ENCODE assay signal across 8 cellular contexts in the genomic region with DNA sequence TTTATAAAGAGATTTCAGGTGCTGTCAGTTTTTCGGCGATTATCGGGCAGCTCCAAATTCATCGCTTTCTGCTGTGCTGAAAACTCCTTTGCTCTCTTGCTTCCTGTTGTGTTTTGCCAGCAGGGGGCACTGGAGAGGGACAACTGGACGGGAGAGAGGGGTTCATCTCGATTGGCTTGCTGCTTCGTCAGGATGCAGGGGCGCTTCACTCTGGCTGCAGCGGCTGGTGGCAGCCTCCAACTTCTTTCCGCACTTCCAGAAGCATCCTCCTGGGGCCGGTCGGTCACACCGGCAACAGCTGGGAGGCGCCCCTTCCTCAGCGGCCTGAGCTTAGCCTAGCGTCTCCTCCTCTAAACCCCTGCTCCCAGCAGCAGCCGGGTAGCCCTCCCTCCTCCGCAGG. TPM values are rescaled to one million over a fixed set of nuclear protein-coding genes. Genes with fewer than 3 reads are reported as not detected.
DNase-seq lines count a peak whose midpoint lies in the region; ATAC-seq and TF ChIP-seq lines count a peak whose summit lies in the region.

No MANE protein-coding gene starts in this region.

- no peak overlapping the region for H3K4me3 ChIP-seq in GM12875 (ENCODE audit: low read depth, low read length)
- no peak overlapping the region for H3K4me3 ChIP-seq in PC-3 (ENCODE audit: low read length)

- TF ChIP-seq CTCF in GM12875 (IDR thresholded peaks at IDR 0.05; ENCODE audit: borderline replicate concordance, insufficient read depth, low read depth, low read length) (peak; percentile 34; the same call in 1 of the 2 replicates), PC-3 (conservative IDR thresholded peaks at IDR 0.05; ENCODE audit: low read depth, low read length) (peak; percentile 50; the same call in 1 of the 2 replicates)

- POLR2A ChIA-PET in PC-3 (lab: Charles Lee; ENCODE audit: unreplicated experiment), result no interaction called here

- H3K27me3 ChIP-seq in PC-3 (ENCODE audit: low read length), result no peaks in the 10 kb centered on the region

- H3F3A ChIP-seq in PC-3 (ENCODE audit: low read length, unreplicated experiment), result no peaks in the 10 kb centered on the region

- DNase-seq in PC-3 (peak; percentile 20), left ventricle myocardium superior (peak; percentile 60), retina (peak; percentile 49), ureter (ENCODE audit: low spot score) (peak; percentile 67), SKM-1 (lab: John Stamatoyannopoulos, UW; ENCODE audit: unreplicated experiment) (no peak), KG1 (lab: John Stamatoyannopoulos, UW) (no peak)
- DNase-seq in activated naive CD4-positive, alpha-beta T cell treated with anti-CD3 and anti-CD28 coated beads, Interleukin-2, amount 50 U/mL, for 16 hours, result peak; percentile 76

- no peak overlapping the region for H3K4me2 ChIP-seq in PC-3 (ENCODE audit: low read length)

- no peak for ATAC-seq in PC-3
- peak; percentile 53 for ATAC-seq in left ventricle myocardium superior

- no TSS peak for BruUV-seq in PC-3 (replicated peaks; lab: Mats Ljungman, UMichigan)

- H3K27ac ChIP-seq in PC-3 (ENCODE audit: low read length), result no peak overlapping the region

- peaks cover 8% of the 10 kb centered on the region for H3K4me1 ChIP-seq in PC-3 (ENCODE audit: insufficient read depth, low read length)

- intact Hi-C loops in PC-3 (cut with micrococcal nuclease) (no loop called here), left ventricle myocardium superior (cut with micrococcal nuclease) (no loop called here)

- no peaks in the 10 kb centered on the region for H3K79me2 ChIP-seq in PC-3 (ENCODE audit: low read length)

- CTCF ChIA-PET in PC-3 (lab: Charles Lee), result no interaction called here

- no peak overlapping the region for H2AFZ ChIP-seq in PC-3 (ENCODE audit: low read length)

- H4K20me1 ChIP-seq in PC-3 (ENCODE audit: low read length), result no peaks in the 10 kb centered on the region

- H3K9me3 ChIP-seq in PC-3 (ENCODE audit: low read length), result no peaks in the 10 kb centered on the region

- no peaks in the 10 kb centered on the region for H3K36me3 ChIP-seq in PC-3 (ENCODE audit: low read depth, low read length)

- no peaks in the 10 kb centered on the region for H3K9me2 ChIP-seq in PC-3 (replicated peaks; ENCODE audit: low read length)

- H3K9ac ChIP-seq in PC-3 (ENCODE audit: low read length), result no peak overlapping the region

RNA-seq across cellular contexts. Expression of gene MSL3, which starts 29.5 kb away (rescaled TPM):
- total RNA-seq in PC-3 (2014; rRNA removed) (28.6 and 30.3 TPM in 2 replicates), left ventricle myocardium superior (12.2 TPM), ureter (22.8 TPM)

Comparison
In these comparisons a context has a peak if more than half of its experiments do, and no peak if none do; other contexts are left out.
1. DNase-seq: peak in PC-3 (single experiment), activated naive CD4-positive, alpha-beta T cell treated with anti-CD3 and anti-CD28 coated beads, Interleukin-2, amount 50 U/mL, for 16 hours (single experiment), left ventricle myocardium superior (single experiment), retina (single experiment) and ureter (single experiment); none in SKM-1 (single experiment) and KG1 (single experiment).